In the genomic region with DNA sequence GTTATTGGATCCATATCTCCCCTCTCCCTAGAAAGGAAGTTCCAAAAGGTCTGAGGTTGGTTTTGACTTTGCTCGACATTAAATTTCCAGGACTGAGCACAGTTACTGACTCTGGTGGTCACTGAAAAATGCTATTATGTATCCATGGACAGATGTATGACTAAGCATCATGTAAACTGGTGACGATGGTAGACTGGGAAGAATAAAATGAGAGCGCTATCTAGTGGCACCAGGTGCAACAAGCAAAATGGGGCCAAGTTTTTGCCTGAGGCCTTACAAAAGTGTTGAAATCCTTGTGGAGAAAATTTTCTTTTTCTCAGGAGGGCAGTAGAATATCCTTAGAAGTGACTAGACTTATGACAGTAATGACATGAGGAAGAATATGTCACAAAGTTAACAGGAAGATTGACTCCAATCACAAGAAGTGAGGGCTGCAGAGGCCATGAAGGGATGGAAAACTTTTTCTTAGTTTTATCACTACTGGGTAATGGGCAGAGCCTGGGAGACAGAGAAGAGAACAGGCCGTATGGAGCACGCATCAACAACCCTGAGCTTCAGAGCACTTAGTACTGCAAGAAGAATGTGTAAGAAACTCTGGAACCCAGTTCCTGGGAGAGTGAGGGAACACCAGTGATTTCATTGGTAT, we compare ENCODE assay signal across 1 cellular context.
TF ChIP-seq lines count a peak whose summit lies in the region.

No MANE protein-coding gene starts in this region.

TF ChIP-seq in K562, 482 proteins besides CTCF, POLR2A, EP300 and RAD21 (continued from another document):
- TF ChIP-seq MEIS2 (IDR thresholded peaks at IDR 0.05; ENCODE audit: partially characterized antibody), result peak; percentile 49
